1 cellular context compared by ENCODE assay signal in genomic region chr1:16038620-16038912, GRCh38.
TF ChIP-seq lines count a peak whose summit lies in the region.

No MANE protein-coding gene starts in this region.

TF ChIP-seq in HepG2, 621 proteins besides CTCF, POLR2A, EP300 and RAD21:
- no peak for TF ChIP-seq ZNF512B (CRISPR knock-in tag; IDR thresholded peaks at IDR 0.05; ENCODE audit: borderline replicate concordance)
- TF ChIP-seq, protein P1, sequence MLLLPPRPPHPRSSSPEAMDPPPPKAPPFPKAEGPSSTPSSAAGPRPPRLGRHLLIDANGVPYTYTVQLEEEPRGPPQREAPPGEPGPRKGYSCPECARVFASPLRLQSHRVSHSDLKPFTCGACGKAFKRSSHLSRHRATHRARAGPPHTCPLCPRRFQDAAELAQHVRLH (CRISPR knock-in tag; IDR thresholded peaks at IDR 0.05; ENCODE audit: borderline replicate concordance, low read depth), result no peak
- peak; percentile 30; the same call in 1 of the 2 replicates for TF ChIP-seq ARID5B (CRISPR knock-in tag; IDR thresholded peaks at IDR 0.05)
- 0 out of 2 replicates have a peak, but pooled peaks have one; percentile 34 for TF ChIP-seq JUND (CRISPR knock-in tag; IDR thresholded peaks at IDR 0.05)
- TF ChIP-seq ZNF260 (CRISPR knock-in tag; IDR thresholded peaks at IDR 0.05; ENCODE audit: borderline replicate concordance, low read depth), result no peak
- no peak for TF ChIP-seq GABPB1 (CRISPR knock-in tag; IDR thresholded peaks at IDR 0.05)
- no peak for TF ChIP-seq TBX3 (IDR thresholded peaks at IDR 0.05; ENCODE audit: borderline replicate concordance)
- peak; percentile 86 for TF ChIP-seq FOSL2 (CRISPR knock-in tag; IDR thresholded peaks at IDR 0.05)
- TF ChIP-seq RARA (CRISPR knock-in tag; IDR thresholded peaks at IDR 0.05), result peak; percentile 74
- TF ChIP-seq TOE1 (CRISPR knock-in tag; IDR thresholded peaks at IDR 0.05), result no peak
- no peak for TF ChIP-seq ZNF407 (CRISPR knock-in tag; IDR thresholded peaks at IDR 0.05; ENCODE audit: not compliant biosample characterization)
- TF ChIP-seq PHF21A (CRISPR knock-in tag; IDR thresholded peaks at IDR 0.05), result 0 out of 2 replicates have a peak, but pooled peaks have one; percentile 18
- no peak for TF ChIP-seq EZH2 (conservative IDR thresholded peaks at IDR 0.05; ENCODE audit: low read depth, low read length)
- TF ChIP-seq HNF4A (CRISPR knock-in tag; IDR thresholded peaks at IDR 0.05), result peak; percentile 45; the same call in 1 of the 2 replicates
- TF ChIP-seq POLR2AphosphoS5 (IDR thresholded peaks at IDR 0.05; ENCODE audit: low read depth, low read length), result no peak
- no peak for TF ChIP-seq HIVEP1 (CRISPR knock-in tag; IDR thresholded peaks at IDR 0.05)
- 0 out of 2 replicates have a peak, but pooled peaks have one; percentile 18 for TF ChIP-seq SAP130 (CRISPR knock-in tag; IDR thresholded peaks at IDR 0.05; ENCODE audit: low read depth)
- TF ChIP-seq NR2F1 (CRISPR knock-in tag; IDR thresholded peaks at IDR 0.05), result 0 out of 4 replicates have a peak, but pooled peaks of 1 of the 2 experiments have one; percentile 18
- no peak for TF ChIP-seq HNRNPL (IDR thresholded peaks at IDR 0.05; ENCODE audit: low read depth, low read length)
- TF ChIP-seq JARID2 (CRISPR knock-in tag; IDR thresholded peaks at IDR 0.05; ENCODE audit: insufficient replicate concordance), result no peak
- TF ChIP-seq YEATS2 (CRISPR knock-in tag; IDR thresholded peaks at IDR 0.05; ENCODE audit: borderline replicate concordance), result no peak
- TF ChIP-seq NCOA1 (CRISPR knock-in tag; IDR thresholded peaks at IDR 0.05), result no peak
- peak; percentile 26; the same call in 1 of the 2 replicates for TF ChIP-seq NFE2L2 (IDR thresholded peaks at IDR 0.05; ENCODE audit: low read length)
- TF ChIP-seq HMG20A (CRISPR knock-in tag; IDR thresholded peaks at IDR 0.05; ENCODE audit: borderline replicate concordance), result no peak
- no peak for TF ChIP-seq ZNF333 (CRISPR knock-in tag; IDR thresholded peaks at IDR 0.05; ENCODE audit: borderline replicate concordance)
- no peak for TF ChIP-seq DRAP1 (CRISPR knock-in tag; IDR thresholded peaks at IDR 0.05)
- TF ChIP-seq MXD4 (CRISPR knock-in tag; IDR thresholded peaks at IDR 0.05), result no peak
- TF ChIP-seq, protein P2, sequence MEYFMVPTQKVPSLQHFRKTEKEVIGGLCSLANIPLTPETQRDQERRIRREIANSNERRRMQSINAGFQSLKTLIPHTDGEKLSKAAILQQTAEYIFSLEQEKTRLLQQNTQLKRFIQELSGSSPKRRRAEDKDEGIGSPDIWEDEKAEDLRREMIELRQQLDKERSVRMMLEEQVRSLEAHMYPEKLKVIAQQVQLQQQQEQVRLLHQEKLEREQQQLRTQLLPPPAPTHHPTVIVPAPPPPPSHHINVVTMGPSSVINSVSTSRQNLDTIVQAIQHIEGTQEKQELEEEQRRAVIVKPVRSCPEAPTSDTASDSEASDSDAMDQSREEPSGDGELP (IDR thresholded peaks at IDR 0.05; ENCODE audit: borderline replicate concordance, low read depth), result no peak
- TF ChIP-seq KLF13 (CRISPR knock-in tag; IDR thresholded peaks at IDR 0.05), result no peak
- TF ChIP-seq, protein P3, sequence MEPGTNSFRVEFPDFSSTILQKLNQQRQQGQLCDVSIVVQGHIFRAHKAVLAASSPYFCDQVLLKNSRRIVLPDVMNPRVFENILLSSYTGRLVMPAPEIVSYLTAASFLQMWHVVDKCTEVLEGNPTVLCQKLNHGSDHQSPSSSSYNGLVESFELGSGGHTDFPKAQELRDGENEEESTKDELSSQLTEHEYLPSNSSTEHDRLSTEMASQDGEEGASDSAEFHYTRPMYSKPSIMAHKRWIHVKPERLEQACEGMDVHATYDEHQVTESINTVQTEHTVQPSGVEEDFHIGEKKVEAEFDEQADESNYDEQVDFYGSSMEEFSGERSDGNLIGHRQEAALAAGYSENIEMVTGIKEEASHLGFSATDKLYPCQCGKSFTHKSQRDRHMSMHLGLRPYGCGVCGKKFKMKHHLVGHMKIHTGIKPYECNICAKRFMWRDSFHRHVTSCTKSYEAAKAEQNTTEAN (CRISPR knock-in tag; conservative IDR thresholded peaks at IDR 0.05), result no peak
- no peak for TF ChIP-seq SP140L (CRISPR knock-in tag; IDR thresholded peaks at IDR 0.05; ENCODE audit: borderline replicate concordance)
